In genomic region chr13:108795841-108796240, GRCh38 we compare ENCODE assay signal across 25 cellular contexts.
DNase-seq lines count a peak whose midpoint lies in the region; ATAC-seq and FAIRE-seq lines count a peak whose summit lies in the region.
"Had no signal": no experiment of that assay in that cellular context is flagged by ENCODE, and none has a peak within 500 bp of the region (broad histone marks: within the 10 kb centered on the region; RNA-seq: fewer than 3 reads in every experiment).

No MANE protein-coding gene starts in this region.

- ATAC-seq in HG03520 (IDR thresholded peaks at IDR 0.05; ENCODE audit: unreplicated experiment) (no peak), GM18511 (IDR thresholded peaks at IDR 0.05; ENCODE audit: unreplicated experiment) (no peak)
- ATAC-seq: SK-N-SH treated with all-trans-retinoic acid at 6 μM for 48 hours had no signal

- DNase-seq in GM03348 (ENCODE audit: low spot score): peak; percentile 10
- peak; percentile 19 for DNase-seq in NCI-H226
- DNase-seq in brain pericyte (ENCODE audit: low read depth, low spot score): peak; percentile 68
- DNase-seq in iPS-NIHi7 (ENCODE audit: extremely low spot score): peak; percentile 19
- no peak for DNase-seq in frontal cortex (ENCODE audit: low spot score in 2 of 2)
- DNase-seq in superior temporal gyrus (ENCODE audit: extremely low spot score): no peak
- DNase-seq: 8988T, ACHN, Calu3, DMS79 treated with DMSO at 0.1 percent for 48 hours, GF-D8, Karpas-422, NCI-H1092, NCI-H1436, NCI-H187, NCI-H2081 treated with DMSO at 0.1 percent for 48 hours, NCI-H2171, NCI-H524 treated with DMSO at 0.1 percent for 48 hours, NCI-H774, SJCRH30 had no signal

- FAIRE-seq in frontal cortex (lab: Jason Lieb, UNC): no peak
- FAIRE-seq: H54, RCC 7860 had no signal

Comparison
In these comparisons a context has a peak if more than half of its experiments do, and no peak if none do; other contexts are left out.
1. DNase-seq: peak in GM03348 (single experiment), NCI-H226 (single experiment), brain pericyte (single experiment) and iPS-NIHi7 (single experiment); none in frontal cortex (0 of 2) and superior temporal gyrus (single experiment).